In the genomic region with DNA sequence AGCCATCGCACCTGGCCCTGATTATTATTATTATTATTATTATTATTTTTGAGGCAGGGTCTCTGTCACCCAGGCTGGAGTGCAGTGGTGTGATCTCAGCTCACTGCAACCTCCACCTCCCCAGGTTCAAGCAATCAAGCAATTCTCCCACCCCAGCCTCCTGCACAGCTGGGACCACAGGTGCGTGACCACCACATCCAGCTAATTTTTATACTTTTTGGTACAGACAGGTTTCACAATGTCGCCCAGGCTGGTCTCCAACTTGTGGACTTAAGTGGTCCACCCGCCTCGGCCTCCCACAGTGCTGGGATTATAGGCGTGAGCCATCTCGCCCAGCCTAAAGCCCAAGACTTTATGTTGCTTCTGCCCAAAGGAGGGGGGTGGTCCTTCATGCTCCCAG, we compare ENCODE assay signal across 15 cellular contexts. TPM values are rescaled to one million over a fixed set of nuclear protein-coding genes. Genes with fewer than 3 reads are reported as not detected.
"Had no signal": no experiment of that assay in that cellular context is flagged by ENCODE, and none has a peak within 500 bp of the region (broad histone marks: within the 10 kb centered on the region; RNA-seq: fewer than 3 reads in every experiment).

No MANE protein-coding gene starts in this region.

- FAIRE-seq: kidney had no signal

- H3K4me2 ChIP-seq: SK-N-SH had no signal

- H3K4me3 ChIP-seq: ascending aorta, right atrium auricular region, skin epidermis had no signal

- H3K9me3 ChIP-seq: ascending aorta, right atrium auricular region, SK-N-SH had no signal

- DNase-seq: activated CD4-positive, alpha-beta memory T cell treated with anti-CD3 and anti-CD28 coated beads for 36 hours; activated naive CD4-positive, alpha-beta T cell treated with anti-CD3 and anti-CD28 coated beads, Interleukin-2, amount 10 ng/mL, durations not matched to agents 7 days and 5 days; activated T-cell treated with anti-CD3 and anti-CD28 coated beads, Interleukin-2, amount 50 U/mL, for 24 hours; kidney; SK-N-SH; T-helper 1 cell; T1000 had no signal

- H3K36me3 ChIP-seq: ascending aorta, right atrium auricular region had no signal

- H3K9ac ChIP-seq: SK-N-SH had no signal

- H3K27ac ChIP-seq: ascending aorta, VCaP had no signal

- ATAC-seq: esophagus mucosa; natural killer cell treated with Interleukin-12 subunit alpha and Interleukin-12 subunit beta and Interleukin-15 and Interleukin-18, amount 100 ng/mL, for 72 hours had no signal

- H3K4me1 ChIP-seq: ascending aorta had no signal

- H3K27me3 ChIP-seq: ascending aorta, right atrium auricular region had no signal

RNA-seq across cellular contexts. Expression of gene AP1M2, which starts 6.0 kb away (rescaled TPM):
- total RNA-seq: activated CD4-positive, alpha-beta memory T cell treated with anti-CD3 and anti-CD28 coated beads for 36 hours; ascending aorta; left ventricle myocardium superior; natural killer cell treated with Interleukin-12 subunit alpha and Interleukin-12 subunit beta and Interleukin-15 and Interleukin-18, amount 100 ng/mL, for 72 hours; posterior vena cava had no signal
